In the genomic region with DNA sequence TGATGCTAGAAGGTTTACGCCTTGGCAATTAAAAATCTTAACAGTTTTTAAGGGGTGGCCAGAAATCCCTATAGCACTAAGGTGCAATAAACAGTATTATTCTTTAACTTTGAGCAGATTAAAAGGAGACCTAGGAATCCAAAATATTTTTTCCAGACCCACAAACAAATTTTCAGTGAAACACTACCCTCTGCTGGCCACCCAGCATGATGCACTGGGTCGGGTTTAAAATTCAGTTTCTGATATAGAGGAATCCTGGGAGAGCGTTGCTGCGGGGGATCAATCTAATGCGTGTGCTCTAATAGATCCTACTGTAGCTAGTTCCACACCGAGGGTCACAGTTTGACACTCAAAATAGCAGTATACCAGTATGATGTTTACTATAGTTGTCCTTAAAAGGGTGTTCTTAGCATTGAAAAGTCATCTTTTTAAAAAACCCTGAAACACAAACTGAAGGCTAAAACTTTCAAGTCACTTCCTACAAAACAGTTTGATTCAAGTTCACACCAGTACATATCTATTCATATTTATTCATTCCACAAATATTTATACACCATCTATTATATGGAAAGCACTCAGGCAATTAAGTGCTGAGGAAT, we compare ENCODE assay signal across 8 cellular contexts.
A peak's percentile ranks its signal among the peaks of the same experiment; 100 is the strongest.
DNase-seq lines count a peak whose midpoint lies in the region; ATAC-seq lines count a peak whose summit lies in the region.

No MANE protein-coding gene starts in this region.

- H3K27ac ChIP-seq in SK-N-MC = peak overlapping the region; percentile 87

- in situ Hi-C loops in T47D (cut with HindIII; ENCODE audit: low pct_unique_long_range_greater_than_20kb, low sequenced_read_pairs) = no loop called here

- peak overlapping the region; percentile 59 for H3K9ac ChIP-seq in SK-N-MC (ENCODE audit: insufficient read length)

- no peaks in the 10 kb centered on the region for H3K9me3 ChIP-seq in SK-N-MC (ENCODE audit: low read depth, low read length)

- H3K4me3 ChIP-seq in SK-N-MC = peak overlapping the region; percentile 47

- H3K36me3 ChIP-seq in SK-N-MC (ENCODE audit: insufficient read depth, low read length) = peaks cover 82% of the 10 kb centered on the region

- ATAC-seq in GM18517 (IDR thresholded peaks at IDR 0.05; ENCODE audit: unreplicated experiment) (peak; percentile 54), GM21367 (IDR thresholded peaks at IDR 0.05; ENCODE audit: unreplicated experiment) (no peak)

- DNase-seq in C1 segment of cervical spinal cord (lab: John Stamatoyannopoulos, UW) (peak in 9 of 14 donors; percentile 3 to 44 (median 13)), HuH-7.5 (ENCODE audit: low spot score) (peak; percentile 39), SK-N-MC (ENCODE audit: low read depth, low spot score) (no peak), T47D (ENCODE audit: low read depth in 1 of 2, low spot score in 1 of 2) (peak; percentile 8 to 57), iPS-NIHi7 (ENCODE audit: extremely low spot score) (peak; percentile 64)
- peak; percentile 33 for DNase-seq in stimulated activated CD4-positive, alpha-beta T cell treated with anti-CD3 and anti-CD28 coated beads, Interleukin-15, amount 100 ng/mL, for 24 hours
